In genomic region chr10:22344781-22345300, GRCh38 we compare ENCODE assay signal across 1 cellular context.
TF ChIP-seq lines count a peak whose summit lies in the region.

No MANE protein-coding gene starts in this region.

TF ChIP-seq in GM23338, 12 proteins besides CTCF, POLR2A, EP300 and RAD21 (continued from another document):
- TF ChIP-seq, protein P1, sequence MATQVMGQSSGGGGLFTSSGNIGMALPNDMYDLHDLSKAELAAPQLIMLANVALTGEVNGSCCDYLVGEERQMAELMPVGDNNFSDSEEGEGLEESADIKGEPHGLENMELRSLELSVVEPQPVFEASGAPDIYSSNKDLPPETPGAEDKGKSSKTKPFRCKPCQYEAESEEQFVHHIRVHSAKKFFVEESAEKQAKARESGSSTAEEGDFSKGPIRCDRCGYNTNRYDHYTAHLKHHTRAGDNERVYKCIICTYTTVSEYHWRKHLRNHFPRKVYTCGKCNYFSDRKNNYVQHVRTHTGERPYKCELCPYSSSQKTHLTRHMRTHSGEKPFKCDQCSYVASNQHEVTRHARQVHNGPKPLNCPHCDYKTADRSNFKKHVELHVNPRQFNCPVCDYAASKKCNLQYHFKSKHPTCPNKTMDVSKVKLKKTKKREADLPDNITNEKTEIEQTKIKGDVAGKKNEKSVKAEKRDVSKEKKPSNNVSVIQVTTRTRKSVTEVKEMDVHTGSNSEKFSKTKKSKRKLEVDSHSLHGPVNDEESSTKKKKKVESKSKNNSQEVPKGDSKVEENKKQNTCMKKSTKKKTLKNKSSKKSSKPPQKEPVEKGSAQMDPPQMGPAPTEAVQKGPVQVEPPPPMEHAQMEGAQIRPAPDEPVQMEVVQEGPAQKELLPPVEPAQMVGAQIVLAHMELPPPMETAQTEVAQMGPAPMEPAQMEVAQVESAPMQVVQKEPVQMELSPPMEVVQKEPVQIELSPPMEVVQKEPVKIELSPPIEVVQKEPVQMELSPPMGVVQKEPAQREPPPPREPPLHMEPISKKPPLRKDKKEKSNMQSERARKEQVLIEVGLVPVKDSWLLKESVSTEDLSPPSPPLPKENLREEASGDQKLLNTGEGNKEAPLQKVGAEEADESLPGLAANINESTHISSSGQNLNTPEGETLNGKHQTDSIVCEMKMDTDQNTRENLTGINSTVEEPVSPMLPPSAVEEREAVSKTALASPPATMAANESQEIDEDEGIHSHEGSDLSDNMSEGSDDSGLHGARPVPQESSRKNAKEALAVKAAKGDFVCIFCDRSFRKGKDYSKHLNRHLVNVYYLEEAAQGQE (IDR thresholded peaks at IDR 0.05; ENCODE audit: unreplicated experiment) = no peak
